16 cellular contexts compared by ENCODE assay signal in the genomic region with DNA sequence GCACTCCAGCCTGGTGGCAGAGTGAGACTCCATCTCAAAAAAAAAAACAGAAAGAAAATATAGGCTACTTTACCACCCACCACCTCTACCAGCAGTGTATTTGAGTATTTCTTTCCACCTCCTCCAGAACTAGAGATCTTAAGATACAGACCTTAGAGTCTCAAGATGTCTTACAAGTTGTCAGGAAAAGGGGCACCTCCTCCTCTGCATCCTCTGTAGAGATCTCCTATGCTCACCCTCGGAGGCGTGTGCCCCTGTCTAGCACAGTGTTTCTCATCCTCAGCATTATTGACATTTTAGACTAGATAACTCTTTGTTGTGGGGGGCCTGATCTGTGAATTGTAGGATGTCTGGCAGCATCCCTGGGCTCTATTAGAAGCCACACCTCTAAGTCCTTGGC.
"Had no signal": no experiment of that assay in that cellular context is flagged by ENCODE, and none has a peak within 500 bp of the region (broad histone marks: within the 10 kb centered on the region; RNA-seq: fewer than 3 reads in every experiment).

No MANE protein-coding gene starts in this region.

- H3K9me3 Mint-ChIP-seq: activated naive CD4-positive, alpha-beta T cell treated with anti-CD3 and anti-CD28 coated beads, Interleukin-2, amount 10 ng/mL, durations not matched to agents 7 days and 5 days; activated T-cell treated with anti-CD3 and anti-CD28 coated beads, Interleukin-2, amount 50 U/mL, for 72 hours; naive thymus-derived CD8-positive, alpha-beta T cell; T-helper 2 cell treated with Interferon-gamma antibody and Interleukin-4, amounts not matched to agents 5 μg/mL and 100 μg/mL, for 36 hours had no signal

- H3K27ac ChIP-seq: foreskin keratinocyte, psoas muscle, right lobe of liver, SJCRH30, testis, upper lobe of right lung had no signal

- H3K4me3 Mint-ChIP-seq: activated naive CD4-positive, alpha-beta T cell treated with anti-CD3 and anti-CD28 coated beads, Interleukin-2, amount 10 ng/mL, durations not matched to agents 7 days and 5 days; activated T-cell treated with anti-CD3 and anti-CD28 coated beads, Interleukin-2, amount 50 U/mL, for 72 hours; naive thymus-derived CD8-positive, alpha-beta T cell; T-helper 2 cell treated with Interferon-gamma antibody and Interleukin-4, amounts not matched to agents 5 μg/mL and 100 μg/mL, for 36 hours had no signal

- H3K27me3 ChIP-seq: foreskin keratinocyte, right lobe of liver, SJCRH30, testis, upper lobe of right lung had no signal

- H3K4me1 Mint-ChIP-seq: activated naive CD4-positive, alpha-beta T cell treated with anti-CD3 and anti-CD28 coated beads, Interleukin-2, amount 10 ng/mL, durations not matched to agents 7 days and 5 days had no signal

- H3K27me3 Mint-ChIP-seq: activated naive CD4-positive, alpha-beta T cell treated with anti-CD3 and anti-CD28 coated beads, Interleukin-2, amount 10 ng/mL, durations not matched to agents 7 days and 5 days; naive thymus-derived CD8-positive, alpha-beta T cell had no signal

- H3K4me3 ChIP-seq: psoas muscle, right lobe of liver, SJCRH30, testis, upper lobe of right lung had no signal

- DNase-seq: activated CD4-positive, CD25-positive, alpha-beta regulatory T cell treated with anti-CD3 and anti-CD28 coated beads, Interleukin-2, amount 50 U/mL, for 72 hours; activated naive CD4-positive, alpha-beta T cell treated with anti-CD3 and anti-CD28 coated beads, Interleukin-2, amount 10 ng/mL, durations not matched to agents 7 days and 5 days; activated T-cell treated with anti-CD3 and anti-CD28 coated beads, Interleukin-2, amount 50 U/mL, for 72 hours; aorta; foreskin keratinocyte; naive thymus-derived CD8-positive, alpha-beta T cell; occipital lobe; psoas muscle; SJCRH30; stimulated activated CD4-positive, alpha-beta T cell treated with anti-CD3 and anti-CD28 coated beads, Interleukin-2, amount 100 ng/mL, for 24 hours; stimulated activated naive CD4-positive, alpha-beta T cell treated with Interleukin-2 at 50 U/mL for 16 hours; SW 1271; testis; upper lobe of right lung had no signal

- ATAC-seq: activated T-cell treated with anti-CD3 and anti-CD28 coated beads, Interleukin-2, amount 50 U/mL, for 72 hours; foreskin keratinocyte; naive thymus-derived CD8-positive, alpha-beta T cell; psoas muscle; upper lobe of right lung had no signal

- H3K27ac Mint-ChIP-seq: T-helper 2 cell treated with Interferon-gamma antibody and Interleukin-4, amounts not matched to agents 5 μg/mL and 100 μg/mL, for 36 hours had no signal

- H3K9me3 ChIP-seq: psoas muscle, right lobe of liver, SJCRH30, testis, upper lobe of right lung had no signal

- H3K4me1 ChIP-seq: foreskin keratinocyte, right lobe of liver, SJCRH30, upper lobe of right lung had no signal
